22 cellular contexts compared by ENCODE assay signal in the genomic region with DNA sequence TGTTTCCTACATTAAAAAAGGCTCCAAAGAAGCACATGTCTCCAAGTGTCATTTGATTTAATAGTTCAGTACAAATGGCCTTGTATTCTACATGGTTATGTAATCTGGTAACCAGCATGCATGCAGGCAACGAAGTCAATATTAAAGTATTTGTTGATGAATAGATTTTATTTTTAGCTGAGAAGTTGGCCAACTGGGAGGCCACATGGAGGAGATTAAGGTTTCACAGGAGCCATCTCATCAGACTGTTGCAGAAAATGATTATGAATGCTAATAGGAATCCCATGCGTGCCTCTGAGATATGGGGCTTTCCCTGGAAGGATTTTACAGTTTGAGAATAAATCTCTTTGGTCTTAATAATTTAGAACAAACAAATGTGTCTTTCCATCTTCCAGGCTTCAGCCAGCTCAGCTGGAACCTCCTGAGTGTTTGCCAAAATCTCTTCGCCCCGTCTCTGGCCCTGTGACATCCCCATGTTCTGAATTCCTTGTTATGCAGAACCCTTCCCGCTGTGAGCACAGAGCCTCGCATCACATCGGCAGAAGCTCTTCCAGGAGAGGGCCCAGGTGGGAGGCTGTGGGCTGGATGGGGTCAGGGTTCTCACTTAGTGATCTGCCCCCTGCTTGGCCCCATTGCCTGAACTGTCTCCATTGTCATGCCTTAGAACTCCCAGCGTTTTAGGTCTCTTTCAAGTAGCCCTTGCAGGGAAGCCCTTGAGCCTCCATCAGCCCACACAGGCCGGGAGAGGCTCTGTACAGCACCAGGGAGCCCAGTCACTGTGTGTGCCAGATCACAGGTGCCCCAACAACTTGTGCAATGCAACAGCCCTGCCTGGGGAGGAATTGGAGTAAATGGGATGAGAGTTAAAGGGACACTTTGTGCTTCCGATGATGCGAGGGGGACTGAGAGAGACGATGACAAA.
DNase-seq lines count a peak whose midpoint lies in the region; ATAC-seq and TF ChIP-seq lines count a peak whose summit lies in the region.
"Had no signal": no experiment of that assay in that cellular context is flagged by ENCODE, and none has a peak within 500 bp of the region (broad histone marks: within the 10 kb centered on the region; RNA-seq: fewer than 3 reads in every experiment).

No MANE protein-coding gene starts in this region.

- CTCF ChIA-PET in activated CD8-positive, alpha-beta memory T cell treated with anti-CD3 and anti-CD28 coated beads, Interleukin-2, amount 10 ng/mL, durations not matched to agents 7 days and 5 days (lab: Charles Lee): no interaction called here
- CTCF ChIA-PET in WTC11 (lab: Charles Lee): interaction anchor here (1.0 kb wide), 1 partner anchor 127 kb away, joined by 4 read pairs; no protein-coding TSS in a partner anchor
- CTCF ChIA-PET in CD4-positive, alpha-beta memory T cell (lab: Charles Lee; ENCODE audit: partially characterized antibody): no interaction called here

- no peak overlapping the region for H3K27ac Mint-ChIP-seq in activated CD8-positive, alpha-beta memory T cell treated with anti-CD3 and anti-CD28 coated beads, Interleukin-2, amount 10 ng/mL, durations not matched to agents 7 days and 5 days
- H3K27ac Mint-ChIP-seq in WTC11: no peak overlapping the region
- no peak overlapping the region for H3K27ac Mint-ChIP-seq in stimulated activated effector memory CD8-positive, alpha-beta T cell treated with anti-CD3 and anti-CD28 coated beads, Interleukin-12 subunit alpha, Interleukin-12 subunit beta, amount 100 ng/mL, for 72 hours
- H3K27ac Mint-ChIP-seq in CD4-positive, alpha-beta memory T cell: no peak overlapping the region
- H3K27ac Mint-ChIP-seq: T-helper 1 cell treated with Interleukin-12 subunit alpha and Interleukin-12 subunit beta and Interleukin-4 antibody, amounts not matched to agents 30 μg/mL and 1 μg/mL, for 36 hours had no signal

- no peak overlapping the region for H3K4me3 Mint-ChIP-seq in activated CD8-positive, alpha-beta memory T cell treated with anti-CD3 and anti-CD28 coated beads, Interleukin-2, amount 10 ng/mL, durations not matched to agents 7 days and 5 days
- no peak overlapping the region for H3K4me3 Mint-ChIP-seq in WTC11
- H3K4me3 Mint-ChIP-seq in stimulated activated effector memory CD8-positive, alpha-beta T cell treated with anti-CD3 and anti-CD28 coated beads, Interleukin-12 subunit alpha, Interleukin-12 subunit beta, amount 100 ng/mL, for 72 hours: no peak overlapping the region
- no peak overlapping the region for H3K4me3 Mint-ChIP-seq in CD4-positive, alpha-beta memory T cell
- H3K4me3 Mint-ChIP-seq: T-helper 1 cell treated with Interleukin-12 subunit alpha and Interleukin-12 subunit beta and Interleukin-4 antibody, amounts not matched to agents 30 μg/mL and 1 μg/mL, for 36 hours had no signal

- H3K27me3 Mint-ChIP-seq in activated CD8-positive, alpha-beta memory T cell treated with anti-CD3 and anti-CD28 coated beads, Interleukin-2, amount 10 ng/mL, durations not matched to agents 7 days and 5 days: peaks cover 3% of the 10 kb centered on the region
- H3K27me3 Mint-ChIP-seq in WTC11 (ENCODE audit: low read depth): peaks cover 5% of the 10 kb centered on the region
- H3K27me3 Mint-ChIP-seq in CD4-positive, alpha-beta memory T cell: peaks cover 2 to 4% of the 10 kb centered on the region in 2 donors

- H3K4me1 Mint-ChIP-seq in activated CD8-positive, alpha-beta memory T cell treated with anti-CD3 and anti-CD28 coated beads, Interleukin-2, amount 10 ng/mL, durations not matched to agents 7 days and 5 days: no peaks in the 10 kb centered on the region
- H3K4me1 Mint-ChIP-seq in WTC11: peaks cover 15% of the 10 kb centered on the region
- H3K4me1 Mint-ChIP-seq in stimulated activated effector memory CD8-positive, alpha-beta T cell treated with anti-CD3 and anti-CD28 coated beads, Interleukin-12 subunit alpha, Interleukin-12 subunit beta, amount 100 ng/mL, for 72 hours: no peaks in the 10 kb centered on the region
- no peaks in the 10 kb centered on the region for H3K4me1 Mint-ChIP-seq in CD4-positive, alpha-beta memory T cell

- no peak overlapping the region for H3K4me3 ChIP-seq in CD4-positive, alpha-beta memory T cell (ENCODE audit: low read length in 2 of 2)
- H3K4me3 ChIP-seq: prostate gland, uterus had no signal

- no peak for TF ChIP-seq CTCF in WTC11 (IDR thresholded peaks at IDR 0.05)

- no peaks in the 10 kb centered on the region for H3K9me3 Mint-ChIP-seq in activated CD8-positive, alpha-beta memory T cell treated with anti-CD3 and anti-CD28 coated beads, Interleukin-2, amount 10 ng/mL, durations not matched to agents 7 days and 5 days (ENCODE audit: low read depth)
- peaks cover 27% of the 10 kb centered on the region for H3K9me3 Mint-ChIP-seq in WTC11
- no peaks in the 10 kb centered on the region for H3K9me3 Mint-ChIP-seq in stimulated activated effector memory CD8-positive, alpha-beta T cell treated with anti-CD3 and anti-CD28 coated beads, Interleukin-12 subunit alpha, Interleukin-12 subunit beta, amount 100 ng/mL, for 72 hours
- H3K9me3 Mint-ChIP-seq in CD4-positive, alpha-beta memory T cell: peaks cover 0 to 14% (median 5%) of the 10 kb centered on the region in 8 donors
- H3K9me3 Mint-ChIP-seq: T-helper 1 cell treated with Interleukin-12 subunit alpha and Interleukin-12 subunit beta and Interleukin-4 antibody, amounts not matched to agents 30 μg/mL and 1 μg/mL, for 36 hours had no signal

- H3K36me3 ChIP-seq in CD4-positive, alpha-beta memory T cell (ENCODE audit: insufficient read depth, low read length): no peaks in the 10 kb centered on the region
- H3K36me3 ChIP-seq: prostate gland, uterus had no signal

- peak; percentile 35 for DNase-seq in activated CD8-positive, alpha-beta memory T cell treated with anti-CD3 and anti-CD28 coated beads, Interleukin-2, amount 10 ng/mL, durations not matched to agents 7 days and 5 days
- DNase-seq in activated CD8-positive, alpha-beta memory T cell treated with anti-CD3 and anti-CD28 coated beads for 24 hours: no peak
- DNase-seq in WTC11 (ENCODE audit: low spot score) (no peak), iPS-NIHi7 (ENCODE audit: extremely low spot score) (peak; percentile 69)
- no peak for DNase-seq in stimulated activated effector memory CD8-positive, alpha-beta T cell treated with anti-CD3 and anti-CD28 coated beads, Interleukin-12 subunit alpha, Interleukin-12 subunit beta, amount 100 ng/mL, for 72 hours (ENCODE audit: low spot score in 2 of 2)
- no peak for DNase-seq in CD4-positive, alpha-beta memory T cell
- DNase-seq: C1 segment of cervical spinal cord, dermis blood vessel endothelial cell, GF-D8, GOT3, NCI-H2171 treated with DMSO at 0.1 percent for 48 hours, NCI-H526 treated with DMSO at 0.1 percent for 48 hours, OCI-M1, SIG-M5, substantia nigra, uterus had no signal

- no peaks in the 10 kb centered on the region for H3K27me3 ChIP-seq in CD4-positive, alpha-beta memory T cell (ENCODE audit: insufficient read depth, low read length)
- H3K27me3 ChIP-seq: uterus had no signal

- intact Hi-C loops in CD4-positive, alpha-beta memory T cell (cut with micrococcal nuclease): no loop called here

- ATAC-seq in activated CD8-positive, alpha-beta memory T cell treated with anti-CD3 and anti-CD28 coated beads, Interleukin-2, amount 10 ng/mL, durations not matched to agents 7 days and 5 days: no peak
- ATAC-seq in WTC11 (peak; percentile 74), GM18907 (IDR thresholded peaks at IDR 0.05; ENCODE audit: unreplicated experiment) (no peak), HG02973 (IDR thresholded peaks at IDR 0.05; ENCODE audit: unreplicated experiment) (no peak)
- ATAC-seq in stimulated activated effector memory CD8-positive, alpha-beta T cell treated with anti-CD3 and anti-CD28 coated beads, Interleukin-12 subunit alpha, Interleukin-12 subunit beta, amount 100 ng/mL, for 72 hours: peak; percentile 29

- no peak overlapping the region for H3K27ac ChIP-seq in CD4-positive, alpha-beta memory T cell (ENCODE audit: low read depth, low read length)
- H3K27ac ChIP-seq: KMS-11, prostate gland, uterus, VCaP had no signal

- no peaks in the 10 kb centered on the region for H3K36me3 Mint-ChIP-seq in activated CD8-positive, alpha-beta memory T cell treated with anti-CD3 and anti-CD28 coated beads, Interleukin-2, amount 10 ng/mL, durations not matched to agents 7 days and 5 days
- no peaks in the 10 kb centered on the region; the same call in 1 of the 2 replicates for H3K36me3 Mint-ChIP-seq in WTC11
- no peaks in the 10 kb centered on the region for H3K36me3 Mint-ChIP-seq in stimulated activated effector memory CD8-positive, alpha-beta T cell treated with anti-CD3 and anti-CD28 coated beads, Interleukin-12 subunit alpha, Interleukin-12 subunit beta, amount 100 ng/mL, for 72 hours
- H3K36me3 Mint-ChIP-seq in CD4-positive, alpha-beta memory T cell: no peaks in the 10 kb centered on the region

- no peaks in the 10 kb centered on the region for H3K4me1 ChIP-seq in CD4-positive, alpha-beta memory T cell (ENCODE audit: insufficient read depth, low read length)
- H3K4me1 ChIP-seq: prostate gland, uterus had no signal

- no peaks in the 10 kb centered on the region for H3K9me3 ChIP-seq in CD4-positive, alpha-beta memory T cell (ENCODE audit: control insufficient read depth in 1 of 2, low read length in 2 of 2)
- H3K9me3 ChIP-seq: prostate gland, uterus had no signal

- POLR2A ChIA-PET in WTC11 (lab: Charles Lee): no interaction called here
- POLR2A ChIA-PET in CD4-positive, alpha-beta memory T cell (lab: Charles Lee; ENCODE audit: partially characterized antibody): no interaction called here

TF ChIP-seq in WTC11, 78 proteins besides CTCF, POLR2A, EP300 and RAD21:
- TF ChIP-seq, protein P1, sequence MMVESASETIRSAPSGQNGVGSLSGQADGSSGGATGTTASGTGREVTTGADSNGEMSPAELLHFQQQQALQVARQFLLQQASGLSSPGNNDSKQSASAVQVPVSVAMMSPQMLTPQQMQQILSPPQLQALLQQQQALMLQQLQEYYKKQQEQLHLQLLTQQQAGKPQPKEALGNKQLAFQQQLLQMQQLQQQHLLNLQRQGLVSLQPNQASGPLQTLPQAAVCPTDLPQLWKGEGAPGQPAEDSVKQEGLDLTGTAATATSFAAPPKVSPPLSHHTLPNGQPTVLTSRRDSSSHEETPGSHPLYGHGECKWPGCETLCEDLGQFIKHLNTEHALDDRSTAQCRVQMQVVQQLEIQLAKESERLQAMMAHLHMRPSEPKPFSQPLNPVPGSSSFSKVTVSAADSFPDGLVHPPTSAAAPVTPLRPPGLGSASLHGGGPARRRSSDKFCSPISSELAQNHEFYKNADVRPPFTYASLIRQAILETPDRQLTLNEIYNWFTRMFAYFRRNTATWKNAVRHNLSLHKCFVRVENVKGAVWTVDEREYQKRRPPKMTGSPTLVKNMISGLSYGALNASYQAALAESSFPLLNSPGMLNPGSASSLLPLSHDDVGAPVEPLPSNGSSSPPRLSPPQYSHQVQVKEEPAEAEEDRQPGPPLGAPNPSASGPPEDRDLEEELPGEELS (CRISPR knock-in tag; IDR thresholded peaks at IDR 0.05): no peak
TF ChIP-seq in WTC11: peak in this region for 0.

Comparison
In these comparisons a context has a peak if more than half of its experiments do, and no peak if none do; other contexts are left out.
1. DNase-seq: peak in activated CD8-positive, alpha-beta memory T cell treated with anti-CD3 and anti-CD28 coated beads, Interleukin-2, amount 10 ng/mL, durations not matched to agents 7 days and 5 days (single experiment) and iPS-NIHi7 (single experiment); none in activated CD8-positive, alpha-beta memory T cell treated with anti-CD3 and anti-CD28 coated beads for 24 hours (single experiment), WTC11 (single experiment), stimulated activated effector memory CD8-positive, alpha-beta T cell treated with anti-CD3 and anti-CD28 coated beads, Interleukin-12 subunit alpha, Interleukin-12 subunit beta, amount 100 ng/mL, for 72 hours (0 of 2) and CD4-positive, alpha-beta memory T cell (0 of 5).
2. ATAC-seq: peak in WTC11 (single experiment) and stimulated activated effector memory CD8-positive, alpha-beta T cell treated with anti-CD3 and anti-CD28 coated beads, Interleukin-12 subunit alpha, Interleukin-12 subunit beta, amount 100 ng/mL, for 72 hours (single experiment); none in activated CD8-positive, alpha-beta memory T cell treated with anti-CD3 and anti-CD28 coated beads, Interleukin-2, amount 10 ng/mL, durations not matched to agents 7 days and 5 days (single experiment), GM18907 (single experiment) and HG02973 (single experiment).